1 cellular context compared by ENCODE assay signal in the genomic region with DNA sequence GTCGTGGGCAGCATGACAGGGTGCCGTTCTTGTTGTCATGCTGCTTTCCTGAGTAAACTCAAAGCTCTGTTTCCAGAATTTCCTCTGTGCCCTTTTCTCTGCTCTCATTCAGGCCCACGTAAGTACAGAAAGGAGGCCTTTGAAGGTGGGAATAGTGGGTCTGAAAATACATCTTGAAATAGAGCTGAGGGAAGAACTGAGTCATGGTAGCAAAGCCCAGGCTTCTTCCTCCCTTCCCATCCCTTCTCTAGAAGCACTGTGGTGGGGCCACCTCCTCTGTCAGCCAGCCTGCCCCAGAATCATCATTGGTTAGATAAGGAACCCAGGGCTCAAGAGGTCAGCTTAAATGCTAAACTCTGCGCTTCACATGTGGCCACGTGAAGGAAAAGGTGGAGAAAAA.
TF ChIP-seq lines count a peak whose summit lies in the region.

No MANE protein-coding gene starts in this region.

TF ChIP-seq in WTC11, 78 proteins besides CTCF, POLR2A, EP300 and RAD21:
- TF ChIP-seq, protein P1, sequence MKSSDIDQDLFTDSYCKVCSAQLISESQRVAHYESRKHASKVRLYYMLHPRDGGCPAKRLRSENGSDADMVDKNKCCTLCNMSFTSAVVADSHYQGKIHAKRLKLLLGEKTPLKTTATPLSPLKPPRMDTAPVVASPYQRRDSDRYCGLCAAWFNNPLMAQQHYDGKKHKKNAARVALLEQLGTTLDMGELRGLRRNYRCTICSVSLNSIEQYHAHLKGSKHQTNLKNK (CRISPR knock-in tag; IDR thresholded peaks at IDR 0.05) = no peak
- TF ChIP-seq, protein P2, sequence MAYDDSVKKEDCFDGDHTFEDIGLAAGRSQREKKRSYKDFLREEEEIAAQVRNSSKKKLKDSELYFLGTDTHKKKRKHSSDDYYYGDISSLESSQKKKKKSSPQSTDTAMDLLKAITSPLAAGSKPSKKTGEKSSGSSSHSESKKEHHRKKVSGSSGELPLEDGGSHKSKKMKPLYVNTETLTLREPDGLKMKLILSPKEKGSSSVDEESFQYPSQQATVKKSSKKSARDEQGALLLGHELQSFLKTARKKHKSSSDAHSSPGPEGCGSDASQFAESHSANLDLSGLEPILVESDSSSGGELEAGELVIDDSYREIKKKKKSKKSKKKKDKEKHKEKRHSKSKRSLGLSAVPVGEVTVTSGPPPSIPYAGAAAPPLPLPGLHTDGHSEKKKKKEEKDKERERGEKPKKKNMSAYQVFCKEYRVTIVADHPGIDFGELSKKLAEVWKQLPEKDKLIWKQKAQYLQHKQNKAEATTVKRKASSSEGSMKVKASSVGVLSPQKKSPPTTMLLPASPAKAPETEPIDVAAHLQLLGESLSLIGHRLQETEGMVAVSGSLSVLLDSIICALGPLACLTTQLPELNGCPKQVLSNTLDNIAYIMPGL (CRISPR knock-in tag; IDR thresholded peaks at IDR 0.05) = no peak
- TF ChIP-seq, protein P3, sequence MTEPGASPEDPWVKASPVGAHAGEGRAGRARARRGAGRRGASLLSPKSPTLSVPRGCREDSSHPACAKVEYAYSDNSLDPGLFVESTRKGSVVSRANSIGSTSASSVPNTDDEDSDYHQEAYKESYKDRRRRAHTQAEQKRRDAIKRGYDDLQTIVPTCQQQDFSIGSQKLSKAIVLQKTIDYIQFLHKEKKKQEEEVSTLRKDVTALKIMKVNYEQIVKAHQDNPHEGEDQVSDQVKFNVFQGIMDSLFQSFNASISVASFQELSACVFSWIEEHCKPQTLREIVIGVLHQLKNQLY (CRISPR knock-in tag; IDR thresholded peaks at IDR 0.05) = no peak
- TF ChIP-seq FOXJ3 (CRISPR knock-in tag; IDR thresholded peaks at IDR 0.05; ENCODE audit: borderline replicate concordance) (no peak), TEAD4 (CRISPR knock-in tag; IDR thresholded peaks at IDR 0.05) (no peak), ZNF263 (CRISPR knock-in tag; IDR thresholded peaks at IDR 0.05; ENCODE audit: low read depth) (no peak), ZNF671 (CRISPR knock-in tag; IDR thresholded peaks at IDR 0.05) (no peak), ELF4 (CRISPR knock-in tag; IDR thresholded peaks at IDR 0.05; ENCODE audit: low read depth) (no peak), ATF1 (CRISPR knock-in tag; IDR thresholded peaks at IDR 0.05) (no peak), PRRX2 (CRISPR knock-in tag; IDR thresholded peaks at IDR 0.05) (no peak), RORB (CRISPR knock-in tag; IDR thresholded peaks at IDR 0.05) (no peak), ZNF232 (CRISPR knock-in tag; IDR thresholded peaks at IDR 0.05) (no peak)
- TF ChIP-seq, protein P4, sequence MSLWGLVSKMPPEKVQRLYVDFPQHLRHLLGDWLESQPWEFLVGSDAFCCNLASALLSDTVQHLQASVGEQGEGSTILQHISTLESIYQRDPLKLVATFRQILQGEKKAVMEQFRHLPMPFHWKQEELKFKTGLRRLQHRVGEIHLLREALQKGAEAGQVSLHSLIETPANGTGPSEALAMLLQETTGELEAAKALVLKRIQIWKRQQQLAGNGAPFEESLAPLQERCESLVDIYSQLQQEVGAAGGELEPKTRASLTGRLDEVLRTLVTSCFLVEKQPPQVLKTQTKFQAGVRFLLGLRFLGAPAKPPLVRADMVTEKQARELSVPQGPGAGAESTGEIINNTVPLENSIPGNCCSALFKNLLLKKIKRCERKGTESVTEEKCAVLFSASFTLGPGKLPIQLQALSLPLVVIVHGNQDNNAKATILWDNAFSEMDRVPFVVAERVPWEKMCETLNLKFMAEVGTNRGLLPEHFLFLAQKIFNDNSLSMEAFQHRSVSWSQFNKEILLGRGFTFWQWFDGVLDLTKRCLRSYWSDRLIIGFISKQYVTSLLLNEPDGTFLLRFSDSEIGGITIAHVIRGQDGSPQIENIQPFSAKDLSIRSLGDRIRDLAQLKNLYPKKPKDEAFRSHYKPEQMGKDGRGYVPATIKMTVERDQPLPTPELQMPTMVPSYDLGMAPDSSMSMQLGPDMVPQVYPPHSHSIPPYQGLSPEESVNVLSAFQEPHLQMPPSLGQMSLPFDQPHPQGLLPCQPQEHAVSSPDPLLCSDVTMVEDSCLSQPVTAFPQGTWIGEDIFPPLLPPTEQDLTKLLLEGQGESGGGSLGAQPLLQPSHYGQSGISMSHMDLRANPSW (CRISPR knock-in tag; conservative IDR thresholded peaks at IDR 0.05; ENCODE audit: low read depth) = no peak
- TF ChIP-seq, protein P5, sequence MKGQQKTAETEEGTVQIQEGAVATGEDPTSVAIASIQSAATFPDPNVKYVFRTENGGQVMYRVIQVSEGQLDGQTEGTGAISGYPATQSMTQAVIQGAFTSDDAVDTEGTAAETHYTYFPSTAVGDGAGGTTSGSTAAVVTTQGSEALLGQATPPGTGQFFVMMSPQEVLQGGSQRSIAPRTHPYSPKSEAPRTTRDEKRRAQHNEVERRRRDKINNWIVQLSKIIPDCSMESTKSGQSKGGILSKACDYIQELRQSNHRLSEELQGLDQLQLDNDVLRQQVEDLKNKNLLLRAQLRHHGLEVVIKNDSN (CRISPR knock-in tag; IDR thresholded peaks at IDR 0.05) = no peak
- TF ChIP-seq, protein P6, sequence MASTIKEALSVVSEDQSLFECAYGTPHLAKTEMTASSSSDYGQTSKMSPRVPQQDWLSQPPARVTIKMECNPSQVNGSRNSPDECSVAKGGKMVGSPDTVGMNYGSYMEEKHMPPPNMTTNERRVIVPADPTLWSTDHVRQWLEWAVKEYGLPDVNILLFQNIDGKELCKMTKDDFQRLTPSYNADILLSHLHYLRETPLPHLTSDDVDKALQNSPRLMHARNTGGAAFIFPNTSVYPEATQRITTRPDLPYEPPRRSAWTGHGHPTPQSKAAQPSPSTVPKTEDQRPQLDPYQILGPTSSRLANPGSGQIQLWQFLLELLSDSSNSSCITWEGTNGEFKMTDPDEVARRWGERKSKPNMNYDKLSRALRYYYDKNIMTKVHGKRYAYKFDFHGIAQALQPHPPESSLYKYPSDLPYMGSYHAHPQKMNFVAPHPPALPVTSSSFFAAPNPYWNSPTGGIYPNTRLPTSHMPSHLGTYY (CRISPR knock-in tag; IDR thresholded peaks at IDR 0.05) = no peak
- TF ChIP-seq, protein P7, sequence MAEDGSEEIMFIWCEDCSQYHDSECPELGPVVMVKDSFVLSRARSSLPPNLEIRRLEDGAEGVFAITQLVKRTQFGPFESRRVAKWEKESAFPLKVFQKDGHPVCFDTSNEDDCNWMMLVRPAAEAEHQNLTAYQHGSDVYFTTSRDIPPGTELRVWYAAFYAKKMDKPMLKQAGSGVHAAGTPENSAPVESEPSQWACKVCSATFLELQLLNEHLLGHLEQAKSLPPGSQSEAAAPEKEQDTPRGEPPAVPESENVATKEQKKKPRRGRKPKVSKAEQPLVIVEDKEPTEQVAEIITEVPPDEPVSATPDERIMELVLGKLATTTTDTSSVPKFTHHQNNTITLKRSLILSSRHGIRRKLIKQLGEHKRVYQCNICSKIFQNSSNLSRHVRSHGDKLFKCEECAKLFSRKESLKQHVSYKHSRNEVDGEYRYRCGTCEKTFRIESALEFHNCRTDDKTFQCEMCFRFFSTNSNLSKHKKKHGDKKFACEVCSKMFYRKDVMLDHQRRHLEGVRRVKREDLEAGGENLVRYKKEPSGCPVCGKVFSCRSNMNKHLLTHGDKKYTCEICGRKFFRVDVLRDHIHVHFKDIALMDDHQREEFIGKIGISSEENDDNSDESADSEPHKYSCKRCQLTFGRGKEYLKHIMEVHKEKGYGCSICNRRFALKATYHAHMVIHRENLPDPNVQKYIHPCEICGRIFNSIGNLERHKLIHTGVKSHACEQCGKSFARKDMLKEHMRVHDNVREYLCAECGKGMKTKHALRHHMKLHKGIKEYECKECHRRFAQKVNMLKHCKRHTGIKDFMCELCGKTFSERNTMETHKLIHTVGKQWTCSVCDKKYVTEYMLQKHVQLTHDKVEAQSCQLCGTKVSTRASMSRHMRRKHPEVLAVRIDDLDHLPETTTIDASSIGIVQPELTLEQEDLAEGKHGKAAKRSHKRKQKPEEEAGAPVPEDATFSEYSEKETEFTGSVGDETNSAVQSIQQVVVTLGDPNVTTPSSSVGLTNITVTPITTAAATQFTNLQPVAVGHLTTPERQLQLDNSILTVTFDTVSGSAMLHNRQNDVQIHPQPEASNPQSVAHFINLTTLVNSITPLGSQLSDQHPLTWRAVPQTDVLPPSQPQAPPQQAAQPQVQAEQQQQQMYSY (CRISPR knock-in tag; IDR thresholded peaks at IDR 0.05) = no peak
